27 cellular contexts compared by ENCODE assay signal in the genomic region with DNA sequence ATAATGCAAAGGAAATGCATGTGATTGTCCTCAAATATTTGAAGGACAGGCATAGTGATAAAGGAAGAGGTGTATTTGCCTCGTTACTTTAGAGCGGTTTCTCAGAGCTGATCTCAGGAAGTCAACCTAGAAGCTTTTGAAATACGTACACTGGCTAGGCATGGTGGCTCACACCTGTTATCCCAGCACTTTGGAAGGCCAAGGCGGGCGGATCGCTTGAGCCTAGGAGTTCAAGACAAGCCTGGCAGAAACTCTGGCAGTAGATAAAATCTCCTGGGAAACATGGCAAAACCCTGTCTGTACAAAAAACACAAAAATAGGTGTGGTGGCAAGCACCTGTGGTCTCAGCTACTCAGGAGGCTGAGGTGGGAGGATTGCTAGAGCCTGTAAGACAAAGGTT.
"Had no signal": no experiment of that assay in that cellular context is flagged by ENCODE, and none has a peak within 500 bp of the region (broad histone marks: within the 10 kb centered on the region; RNA-seq: fewer than 3 reads in every experiment).

No MANE protein-coding gene starts in this region.

- H3K36me3 ChIP-seq: ovary, prostate gland had no signal

- H3K9me3 Mint-ChIP-seq: mesothelial cell of epicardium; naive B cell; natural killer cell; stimulated activated naive B cell treated with anti-CD40 and anti-IgM and Interleukin-4, amounts not matched to agents 10 μg/mL and 1 μg/mL and 100 μg/mL, for 72 hours had no signal

- H3K4me1 Mint-ChIP-seq: mesothelial cell of epicardium had no signal

- H3K4me3 ChIP-seq: hepatocyte, left lung, lower lobe of right lung, ovary, prostate gland, skin epidermis, stomach, testis, thyroid gland, transverse colon, upper lobe of left lung, vagina had no signal

- ATAC-seq: left colon; left lung; lower lobe of right lung; natural killer cell; right cardiac atrium; sciatic nerve; stimulated activated naive B cell treated with anti-CD40 and anti-IgM and Interleukin-4, amounts not matched to agents 10 μg/mL and 1 μg/mL and 100 μg/mL, for 72 hours; stimulated activated naive CD8-positive, alpha-beta T cell treated with anti-CD3 and anti-CD28 coated beads, Interleukin-15, Interleukin-2, amounts not matched to agents 100 U/mL and 50 U/mL, for 24 hours had no signal

- H3K9me3 ChIP-seq: left lung, lower lobe of right lung, ovary, prostate gland, stomach, testis, thyroid gland, transverse colon, upper lobe of left lung, vagina had no signal

- H3K4me3 Mint-ChIP-seq: mesothelial cell of epicardium; naive B cell; natural killer cell; stimulated activated naive B cell treated with anti-CD40 and anti-IgM and Interleukin-4, amounts not matched to agents 10 μg/mL and 1 μg/mL and 100 μg/mL, for 72 hours had no signal

- H3K36me3 Mint-ChIP-seq: natural killer cell had no signal

- H3K27me3 Mint-ChIP-seq: naive B cell; stimulated activated naive B cell treated with anti-CD40 and anti-IgM and Interleukin-4, amounts not matched to agents 10 μg/mL and 1 μg/mL and 100 μg/mL, for 72 hours had no signal

- H3K4me1 ChIP-seq: left lung, prostate gland, stomach, testis, thyroid gland, transverse colon, upper lobe of left lung, vagina had no signal

- H3K27me3 ChIP-seq: hepatocyte, left lung, ovary, stomach, testis, thyroid gland, transverse colon, upper lobe of left lung, vagina had no signal

- H3K27ac ChIP-seq: hepatocyte, left lung, lower lobe of right lung, ovary, prostate gland, skin epidermis, stomach, testis, thyroid gland, transverse colon, upper lobe of left lung, vagina had no signal

- DNase-seq: left colon; left lung; lower lobe of right lung; mammary epithelial cell; mesendoderm; naive B cell; natural killer cell; ovary; retina; right cardiac atrium; stimulated activated CD4-positive, alpha-beta T cell treated with anti-CD3 and anti-CD28 coated beads, Interleukin-12 subunit alpha, Interleukin-12 subunit beta, amount 100 ng/mL, for 4 hours; stimulated activated CD4-positive, alpha-beta T cell treated with anti-CD3 and anti-CD28 coated beads, Interleukin-15, amount 100 ng/mL, for 24 hours; stimulated activated CD4-positive, alpha-beta T cell treated with anti-CD3 and anti-CD28 coated beads, Interleukin-2, amount 100 ng/mL, for 24 hours; stimulated activated CD4-positive, alpha-beta T cell treated with anti-CD3 and anti-CD28 coated beads, Interleukin-4, amount 100 ng/mL, for 1 hour; stimulated activated naive B cell treated with anti-CD40 and anti-IgM and Interleukin-4, amounts not matched to agents 10 μg/mL and 1 μg/mL and 100 μg/mL, for 72 hours; stimulated activated naive CD8-positive, alpha-beta T cell treated with anti-CD3 and anti-CD28 coated beads, Interleukin-15, Interleukin-2, amounts not matched to agents 100 U/mL and 50 U/mL, for 24 hours; stomach; testis; thyroid gland; transverse colon; upper lobe of left lung had no signal

- H3K27ac Mint-ChIP-seq: mesothelial cell of epicardium; natural killer cell; stimulated activated naive B cell treated with anti-CD40 and anti-IgM and Interleukin-4, amounts not matched to agents 10 μg/mL and 1 μg/mL and 100 μg/mL, for 72 hours had no signal
